9 cellular contexts compared by ENCODE assay signal in the genomic region with DNA sequence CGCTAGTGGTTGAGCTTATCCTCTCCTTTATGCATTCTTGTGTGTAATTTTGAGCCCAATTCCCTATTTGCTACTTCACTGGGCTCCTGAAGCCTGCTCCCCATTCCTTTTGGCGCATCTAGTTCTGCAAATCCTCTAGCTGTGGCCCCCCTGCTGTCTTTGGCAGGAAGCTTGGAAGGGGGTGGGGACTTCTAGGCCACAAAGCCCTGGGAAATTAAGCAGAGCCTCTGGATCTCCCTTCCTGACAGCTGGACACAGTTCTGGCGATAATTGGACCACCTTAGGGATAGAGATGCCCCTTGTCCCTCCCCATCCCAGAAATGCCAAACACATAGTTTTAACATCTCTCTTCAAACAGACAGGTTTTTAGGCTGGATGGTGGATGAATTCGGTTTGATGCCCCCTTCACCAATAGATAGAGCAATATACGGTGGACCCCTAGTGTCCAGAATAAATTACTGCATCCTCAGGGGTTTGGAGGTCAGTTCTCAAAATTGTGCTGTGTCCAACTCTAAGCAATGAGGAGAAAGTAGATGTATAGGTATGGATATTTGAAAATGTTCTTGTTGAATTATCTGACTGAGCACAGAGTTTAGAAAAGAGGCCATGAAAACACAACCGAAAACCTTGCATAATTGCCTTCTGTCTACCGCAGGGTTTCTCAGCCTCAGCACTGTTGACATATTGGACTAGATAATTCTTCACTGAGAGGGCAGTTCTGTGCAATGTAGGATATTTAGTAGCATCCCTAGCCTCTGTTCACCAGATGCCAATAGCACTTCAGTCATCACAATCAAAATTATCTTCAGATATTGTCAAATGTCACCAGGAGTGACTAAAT.
DNase-seq lines count a peak whose midpoint lies in the region; ATAC-seq and TF ChIP-seq lines count a peak whose summit lies in the region.
"Had no signal": no experiment of that assay in that cellular context is flagged by ENCODE, and none has a peak within 500 bp of the region (broad histone marks: within the 10 kb centered on the region; RNA-seq: fewer than 3 reads in every experiment).

No MANE protein-coding gene starts in this region.

- in situ Hi-C loops in T47D (cut with HindIII; ENCODE audit: low pct_unique_long_range_greater_than_20kb, low sequenced_read_pairs) = no loop called here

- 36 to 45% (median 41%) methylated on average over 7 of the region's 7 CpGs for WGBS in stomach, 5 donors

- TF ChIP-seq POLR2A in stomach (IDR thresholded peaks at IDR 0.05) = no peak

- TF ChIP-seq EP300 in stomach (IDR thresholded peaks at IDR 0.05) = no peak

- DNase-seq in GM19240 (ENCODE audit: insufficient read length, low spot score) (peak; percentile 29), NCI-H69 (lab: John Stamatoyannopoulos, UW) (peak; percentile 80), T47D (ENCODE audit: low read depth in 1 of 2, low spot score in 1 of 2) (peak; percentile 34 to 70), inferior parietal cortex (ENCODE audit: extremely low spot score) (peak; percentile 56), stomach (no peak), occipital lobe (lab: John Stamatoyannopoulos, UW) (no peak)

- no peak overlapping the region for H3K4me3 ChIP-seq in stomach
- H3K4me3 ChIP-seq: skin epidermis had no signal

- peak; percentile 73 for TF ChIP-seq CTCF in C4-2B (conservative IDR thresholded peaks at IDR 0.05)
- peak in 5 of 7 experiments; percentile 64 to 84 (median 71) for TF ChIP-seq CTCF in stomach (IDR thresholded peaks at IDR 0.05)

- H3K9me3 ChIP-seq in stomach = no peaks in the 10 kb centered on the region

- no peaks in the 10 kb centered on the region for H3K36me3 ChIP-seq in stomach

- peaks cover 0 to 9% (median 7%) of the 10 kb centered on the region in 4 donors for H3K4me1 ChIP-seq in stomach

- H3K27ac ChIP-seq in C4-2B = no peak overlapping the region
- peak overlapping the region in 1 of 5 donors; percentile 8 for H3K27ac ChIP-seq in stomach
- H3K27ac ChIP-seq: skin epidermis had no signal

- intact Hi-C loops in stomach (cut with DNase I; ENCODE audit: low total_unique reads) = loop anchor here (5.0 kb wide), 1 partner anchor 73 kb away; no protein-coding TSS in a partner anchor

- H3K27me3 ChIP-seq in stomach = no peaks in the 10 kb centered on the region

- no peak for ATAC-seq in HG03039 (IDR thresholded peaks at IDR 0.05; ENCODE audit: unreplicated experiment)

Comparison
In these comparisons a context has a peak if more than half of its experiments do, and no peak if none do; other contexts are left out.
1. DNase-seq: peak in GM19240 (single experiment), NCI-H69 (single experiment), T47D (2 of 2) and inferior parietal cortex (single experiment); none in stomach (single experiment) and occipital lobe (single experiment).